34 cellular contexts compared by ENCODE assay signal in genomic region chr1:155057104-155057503, GRCh38. TPM values are rescaled to one million over a fixed set of nuclear protein-coding genes. Genes with fewer than 3 reads are reported as not detected.
"Had no signal": no experiment of that assay in that cellular context is flagged by ENCODE, and none has a peak within 500 bp of the region (broad histone marks: within the 10 kb centered on the region; RNA-seq: fewer than 3 reads in every experiment).

No MANE protein-coding gene starts in this region.

- H3K9me3 ChIP-seq: ascending aorta had no signal

- H3K27ac ChIP-seq: ascending aorta, cardiac muscle cell, VCaP had no signal

- H3K36me3 ChIP-seq: cardiac muscle cell had no signal

- H3K27me3 ChIP-seq: ascending aorta had no signal

- ATAC-seq: activated CD8-positive, alpha-beta T cell treated with anti-CD3 and anti-CD28 coated beads for 36 hours; activated naive CD8-positive, alpha-beta T cell treated with anti-CD3 and anti-CD28 coated beads, Interleukin-2, amount 50 U/mL, for 24 hours; activated T-cell treated with anti-CD3 and anti-CD28 coated beads, Interleukin-2, amount 50 U/mL, for 4 hours; activated T-cell treated with anti-CD3 and anti-CD28 coated beads, Interleukin-2, amount 50 U/mL, for 72 hours; activated T-helper 17 cell treated with anti-CD3 and anti-CD28 coated beads, Interleukin-2, amount 50 U/mL, for 72 hours had no signal

- FAIRE-seq: TTC549 had no signal

- H3K4me3 ChIP-seq: ascending aorta, cardiac muscle cell had no signal

- DNase-seq: activated B cell treated with CpG ODN at 0.5 μM for 24 hours; activated CD4-positive, alpha-beta memory T cell treated with anti-CD3 and anti-CD28 coated beads for 36 hours; activated CD4-positive, alpha-beta T cell treated with anti-CD3 and anti-CD28 coated beads for 4 hours; activated CD4-positive, alpha-beta T cell treated with anti-CD3 and anti-CD28 coated beads, Interleukin-2, amount 10 ng/mL, durations not matched to agents 24 days and 14 days; activated CD4-positive, alpha-beta T cell treated with anti-CD3 and anti-CD28 coated beads, Interleukin-2, amount 50 U/mL, for 1 hour; activated CD4-positive, alpha-beta T cell treated with anti-CD3 and anti-CD28 coated beads, Interleukin-2, amount 50 U/mL, for 4 hours; activated CD4-positive, CD25-positive, alpha-beta regulatory T cell treated with anti-CD3 and anti-CD28 coated beads, Interleukin-2, amount 50 U/mL, for 72 hours; activated CD8-positive, alpha-beta memory T cell treated with anti-CD3 and anti-CD28 coated beads, Interleukin-2, amount 50 U/mL, for 4 hours; activated CD8-positive, alpha-beta T cell treated with anti-CD3 and anti-CD28 coated beads for 36 hours; activated effector memory CD4-positive, alpha-beta T cell treated with anti-CD3 and anti-CD28 coated beads, Interleukin-2, amount 50 U/mL, for 16 hours; activated naive CD4-positive, alpha-beta T cell treated with anti-CD3 and anti-CD28 coated beads, Interleukin-2, amount 10 ng/mL, durations not matched to agents 7 days and 5 days; activated naive CD4-positive, alpha-beta T cell treated with Interleukin-2 at 50 U/mL for 16 hours; activated naive CD8-positive, alpha-beta T cell treated with anti-CD3 and anti-CD28 coated beads, Interleukin-2, amount 10 ng/mL, durations not matched to agents 7 days and 5 days; activated naive CD8-positive, alpha-beta T cell treated with anti-CD3 and anti-CD28 coated beads, Interleukin-2, amount 50 U/mL, for 24 hours; activated T-cell treated with anti-CD3 and anti-CD28 coated beads for 4 hours; activated T-cell treated with anti-CD3 and anti-CD28 coated beads, Interleukin-2, amount 50 U/mL, for 1 hour; activated T-cell treated with anti-CD3 and anti-CD28 coated beads, Interleukin-2, amount 50 U/mL, for 4 hours; activated T-cell treated with anti-CD3 and anti-CD28 coated beads, Interleukin-2, amount 50 U/mL, for 72 hours; amygdala; anterior cingulate cortex; caudate nucleus; cerebellar nuclear complex; T-helper 1 cell; T-helper 2 cell; T-helper 9 cell had no signal

RNA-seq across cellular contexts. Expression of gene DCST1, which starts 23.5 kb away (rescaled TPM):
- total RNA-seq: activated B cell treated with CpG ODN at 0.5 μM for 24 hours; activated CD4-positive, alpha-beta T cell treated with anti-CD3 and anti-CD28 coated beads, Interleukin-2, amount 10 ng/mL, durations not matched to agents 24 days and 14 days; activated CD8-positive, alpha-beta memory T cell treated with anti-CD3 and anti-CD28 coated beads for 36 hours; activated CD8-positive, alpha-beta T cell treated with anti-CD3 and anti-CD28 coated beads for 36 hours; activated naive CD8-positive, alpha-beta T cell treated with anti-CD3 and anti-CD28 coated beads, Interleukin-2, amount 10 ng/mL, durations not matched to agents 7 days and 5 days; activated T-cell treated with anti-CD3 and anti-CD28 coated beads, Interleukin-2, amount 50 U/mL, for 4 hours; activated T-helper 1 cell treated with anti-CD3 and anti-CD28 coated beads, Interleukin-12 subunit alpha, Interleukin-12 subunit beta, Interleukin-2, Interleukin-4 antibody, amounts not matched to agents 30 ng/mL and 10 ng/mL and 1 ng/mL, durations not matched to agents 14 hours and 24 hours and 36 hours; activated T-helper 17 cell treated with anti-CD3 and anti-CD28 coated beads, Interleukin-2, amount 50 U/mL, for 72 hours; ascending aorta; bronchial epithelial cell; cardiac muscle cell had no signal
- polyA plus RNA-seq: adipose tissue had no signal
